In genomic region chr7:81616951-81617350, GRCh38 we compare ENCODE assay signal across 15 cellular contexts.
DNase-seq lines count a peak whose midpoint lies in the region; ATAC-seq and TF ChIP-seq lines count a peak whose summit lies in the region.
"Had no signal": no experiment of that assay in that cellular context is flagged by ENCODE, and none has a peak within 500 bp of the region (broad histone marks: within the 10 kb centered on the region; RNA-seq: fewer than 3 reads in every experiment).

No MANE protein-coding gene starts in this region.

- peaks cover 45% of the 10 kb centered on the region for H3K4me1 ChIP-seq in ACC112 (ENCODE audit: control insufficient read depth, insufficient read depth, low read length, unreplicated experiment)
- no peaks in the 10 kb centered on the region for H3K4me1 ChIP-seq in GM23338 (ENCODE audit: insufficient read depth)

- no peaks in the 10 kb centered on the region for H3K27me3 ChIP-seq in ACC112 (ENCODE audit: insufficient read depth, low read length)
- H3K27me3 ChIP-seq in GM23338 (ENCODE audit: insufficient read depth): no peaks in the 10 kb centered on the region
- H3K27me3 ChIP-seq: tibial artery had no signal

- no peak overlapping the region for H3K27ac Mint-ChIP-seq in GM23338
- no peak overlapping the region for H3K27ac Mint-ChIP-seq in stimulated activated naive CD8-positive, alpha-beta T cell treated with anti-CD3 and anti-CD28 coated beads, Interleukin-15, amount 100 ng/mL, for 72 hours
- H3K27ac Mint-ChIP-seq: activated B cell treated with CpG ODN at 0.5 μM for 24 hours had no signal

- no peak for DNase-seq in GM23338 (ENCODE audit: low spot score)
- DNase-seq in NCI-H226: peak; percentile 64
- peak; percentile 81 for DNase-seq in fibroblast of the aortic adventitia (ENCODE audit: low read depth)
- DNase-seq in iPS-NIHi11 (ENCODE audit: low spot score): no peak
- no peak for DNase-seq in stimulated activated naive CD8-positive, alpha-beta T cell treated with anti-CD3 and anti-CD28 coated beads, Interleukin-15, amount 100 ng/mL, for 72 hours
- no peak for DNase-seq in NCI-H774 (lab: John Stamatoyannopoulos, UW)
- DNase-seq in NCI-H524 (lab: John Stamatoyannopoulos, UW): no peak
- DNase-seq: activated B cell treated with CpG ODN at 0.5 μM for 24 hours, GF-D8, NCI-H1048, NCI-H524 treated with DMSO at 0.1 percent for 48 hours, SIG-M5, tibial artery had no signal

- H3K36me3 ChIP-seq in ACC112 (ENCODE audit: insufficient read depth, low read length) (peaks cover 4% of the 10 kb centered on the region), GM23338 (ENCODE audit: insufficient read depth) (no peaks in the 10 kb centered on the region)
- H3K36me3 ChIP-seq: tibial artery had no signal

- no peaks in the 10 kb centered on the region for H3K27me3 Mint-ChIP-seq in GM23338 (ENCODE audit: insufficient read depth, low read depth, poor library complexity)
- H3K27me3 Mint-ChIP-seq in stimulated activated naive CD8-positive, alpha-beta T cell treated with anti-CD3 and anti-CD28 coated beads, Interleukin-15, amount 100 ng/mL, for 72 hours: no peaks in the 10 kb centered on the region
- H3K27me3 Mint-ChIP-seq: activated B cell treated with CpG ODN at 0.5 μM for 24 hours had no signal

- H3K36me3 Mint-ChIP-seq in GM23338 (ENCODE audit: low read depth): no peaks in the 10 kb centered on the region

- H3K4me3 Mint-ChIP-seq in GM23338: no peak overlapping the region
- H3K4me3 Mint-ChIP-seq in stimulated activated naive CD8-positive, alpha-beta T cell treated with anti-CD3 and anti-CD28 coated beads, Interleukin-15, amount 100 ng/mL, for 72 hours: no peak overlapping the region
- H3K4me3 Mint-ChIP-seq: activated B cell treated with CpG ODN at 0.5 μM for 24 hours had no signal

- no peaks in the 10 kb centered on the region for H3K9me3 Mint-ChIP-seq in GM23338
- no peaks in the 10 kb centered on the region for H3K9me3 Mint-ChIP-seq in stimulated activated naive CD8-positive, alpha-beta T cell treated with anti-CD3 and anti-CD28 coated beads, Interleukin-15, amount 100 ng/mL, for 72 hours
- H3K9me3 Mint-ChIP-seq: activated B cell treated with CpG ODN at 0.5 μM for 24 hours had no signal

- peak overlapping the region; percentile 95 for H3K27ac ChIP-seq in ACC112 (ENCODE audit: low read depth, low read length)
- no peak overlapping the region for H3K27ac ChIP-seq in GM23338 (ENCODE audit: low read depth)

- no peak for ATAC-seq in GM23338
- no peak for ATAC-seq in stimulated activated naive CD8-positive, alpha-beta T cell treated with anti-CD3 and anti-CD28 coated beads, Interleukin-15, amount 100 ng/mL, for 72 hours
- ATAC-seq: sciatic nerve had no signal

- H2AFZ ChIP-seq in ACC112 (ENCODE audit: low read length, unreplicated experiment) (peak overlapping the region; percentile 61), GM23338 (peak overlapping the region; percentile 6; the same call in 1 of the 2 replicates)

- H3K4me2 ChIP-seq in GM23338: no peak overlapping the region

- H4K20me1 ChIP-seq in GM23338 (replicated peaks; ENCODE audit: insufficient read depth): no peaks in the 10 kb centered on the region

- H3K4me1 Mint-ChIP-seq in GM23338: peaks cover 4% of the 10 kb centered on the region; the same call in 2 of the 3 replicates
- no peaks in the 10 kb centered on the region for H3K4me1 Mint-ChIP-seq in stimulated activated naive CD8-positive, alpha-beta T cell treated with anti-CD3 and anti-CD28 coated beads, Interleukin-15, amount 100 ng/mL, for 72 hours
- H3K4me1 Mint-ChIP-seq: activated B cell treated with CpG ODN at 0.5 μM for 24 hours had no signal

- H3K4me3 ChIP-seq in ACC112 (ENCODE audit: low read depth, low read length) (peak overlapping the region; percentile 5; the same call in 1 of the 2 replicates), GM23338 (no peak overlapping the region), fibroblast of the aortic adventitia (ENCODE audit: low read depth, low read length) (no peak overlapping the region)
- H3K4me3 ChIP-seq: tibial artery had no signal

- no peak for TF ChIP-seq CTCF in GM23338 (conservative IDR thresholded peaks at IDR 0.05; ENCODE audit: low read depth in 2 of 2)
- TF ChIP-seq CTCF in fibroblast of the aortic adventitia (IDR thresholded peaks at IDR 0.05; ENCODE audit: insufficient read depth, low read length): no peak

- H3K9me2 ChIP-seq in GM23338 (ENCODE audit: insufficient read depth): no peaks in the 10 kb centered on the region

- H3F3A ChIP-seq in GM23338 (replicated peaks; ENCODE audit: low read depth): no peaks in the 10 kb centered on the region

- H3K79me2 ChIP-seq in ACC112 (ENCODE audit: control insufficient read depth, insufficient read depth, low read length, unreplicated experiment): no peaks in the 10 kb centered on the region
- H3K79me2 ChIP-seq in GM23338 (replicated peaks; ENCODE audit: insufficient read depth): no peaks in the 10 kb centered on the region

TF ChIP-seq in GM23338, 12 proteins besides CTCF, POLR2A, EP300 and RAD21:
- TF ChIP-seq CREB1 (CRISPR knock-in tag; IDR thresholded peaks at IDR 0.05; ENCODE audit: low read depth) (no peak), ZNF114 (CRISPR knock-in tag; IDR thresholded peaks at IDR 0.05) (peak; percentile 20; the same call in 1 of the 2 replicates), STAT1 (IDR thresholded peaks at IDR 0.05; ENCODE audit: unreplicated experiment) (no peak)

Comparison
In these comparisons a context has a peak if more than half of its experiments do, and no peak if none do; other contexts are left out.
1. DNase-seq: peak in NCI-H226 (single experiment) and fibroblast of the aortic adventitia (single experiment); none in GM23338 (single experiment), iPS-NIHi11 (single experiment), stimulated activated naive CD8-positive, alpha-beta T cell treated with anti-CD3 and anti-CD28 coated beads, Interleukin-15, amount 100 ng/mL, for 72 hours (0 of 2), NCI-H774 (single experiment) and NCI-H524 (0 of 2).